In genomic region chr10:11002485-11002884, GRCh38 we compare ENCODE assay signal across 8 cellular contexts.
"Had no signal": no experiment of that assay in that cellular context is flagged by ENCODE, and none has a peak within 500 bp of the region (broad histone marks: within the 10 kb centered on the region; RNA-seq: fewer than 3 reads in every experiment).

No MANE protein-coding gene starts in this region.

- ATAC-seq: GM12878 had no signal

- FAIRE-seq: G401.6, GM12878, GM12891, GM12892, GM18507, GM19239 had no signal

- DNase-seq: GDM1, GF-D8 had no signal

- H3K4me3 ChIP-seq: GM12878 had no signal
